ENCODE assay signal across 1 cellular context in the genomic region with DNA sequence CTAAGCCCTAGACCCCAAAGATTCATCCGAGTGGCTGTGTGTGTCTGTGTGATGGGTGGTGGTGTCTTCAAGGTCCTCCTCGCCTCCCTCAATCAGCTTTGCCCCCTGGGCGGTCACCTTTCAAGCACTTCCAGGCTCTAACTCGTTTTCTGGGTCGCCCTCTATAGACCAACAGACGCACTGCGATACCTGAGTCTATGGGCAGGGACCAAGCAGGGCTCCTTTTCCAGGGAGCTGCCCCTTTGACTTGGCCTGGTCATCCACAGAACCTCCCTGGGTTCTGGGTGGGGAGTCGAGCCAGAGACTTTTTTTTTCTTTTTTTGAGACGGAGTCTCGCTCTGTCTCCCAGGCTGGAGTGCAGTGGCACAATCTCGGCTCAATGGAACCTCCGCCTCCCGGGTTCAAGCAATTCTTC.
TF ChIP-seq lines count a peak whose summit lies in the region.

No MANE protein-coding gene starts in this region.

TF ChIP-seq in K562, 482 proteins besides CTCF, POLR2A, EP300 and RAD21 (continued from another document):
- TF ChIP-seq, protein P1, sequence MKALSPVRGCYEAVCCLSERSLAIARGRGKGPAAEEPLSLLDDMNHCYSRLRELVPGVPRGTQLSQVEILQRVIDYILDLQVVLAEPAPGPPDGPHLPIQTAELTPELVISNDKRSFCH (CRISPR knock-in tag; IDR thresholded peaks at IDR 0.05) = no peak
- TF ChIP-seq, protein P1 (tag; IDR thresholded peaks at IDR 0.05) = no peak
- TF ChIP-seq CXXC5 (CRISPR knock-in tag; IDR thresholded peaks at IDR 0.05) = no peak; the same call in 1 of the 2 replicates
- TF ChIP-seq TFAM (CRISPR knock-in tag; conservative IDR thresholded peaks at IDR 0.05) = no peak
- TF ChIP-seq ZNF707 (CRISPR knock-in tag; conservative IDR thresholded peaks at IDR 0.05) = no peak
- no peak for TF ChIP-seq VEZF1 (CRISPR knock-in tag; IDR thresholded peaks at IDR 0.05)
- TF ChIP-seq ZFX (CRISPR knock-in tag; IDR thresholded peaks at IDR 0.05) = no peak
- TF ChIP-seq KAT2B (IDR thresholded peaks at IDR 0.05; ENCODE audit: low read depth, low read length) = no peak
- no peak for TF ChIP-seq ELF4 (CRISPR knock-in tag; IDR thresholded peaks at IDR 0.05)
- TF ChIP-seq BCOR (IDR thresholded peaks at IDR 0.05) = no peak
- TF ChIP-seq SAFB2 (IDR thresholded peaks at IDR 0.05; ENCODE audit: borderline replicate concordance, low read depth, low read length, severe bottlenecking) = no peak
- 0 out of 2 replicates have a peak, but pooled peaks have one; percentile 35 for TF ChIP-seq MXI1 (IDR thresholded peaks at IDR 0.05; ENCODE audit: low read depth, low read length)
- TF ChIP-seq SUPT5H (IDR thresholded peaks at IDR 0.05) = no peak
- no peak for TF ChIP-seq PRPF4 (IDR thresholded peaks at IDR 0.05; ENCODE audit: insufficient read depth, low read depth, low read length, poor library complexity, severe bottlenecking)
- peak; percentile 60; the same call in 1 of the 2 replicates for TF ChIP-seq ZNF143 (CRISPR knock-in tag; IDR thresholded peaks at IDR 0.05)
- peak; percentile 88 for TF ChIP-seq SMC3 (conservative IDR thresholded peaks at IDR 0.05; ENCODE audit: insufficient read depth, low read depth, low read length)
- TF ChIP-seq BRD9 (IDR thresholded peaks at IDR 0.05; ENCODE audit: low read depth, partially characterized antibody) = no peak
- TF ChIP-seq POLR2G (IDR thresholded peaks at IDR 0.05; ENCODE audit: low read depth, low read length) = no peak
- no peak for TF ChIP-seq GTF2F1 (IDR thresholded peaks at IDR 0.05; ENCODE audit: low read depth, low read length)
- TF ChIP-seq SAP30 (IDR thresholded peaks at IDR 0.05; ENCODE audit: borderline replicate concordance, insufficient read depth, low read depth, low read length, poor library complexity, severe bottlenecking) = no peak
- TF ChIP-seq DPF2 (IDR thresholded peaks at IDR 0.05) = 0 out of 2 replicates have a peak, but pooled peaks have one; percentile 32
- TF ChIP-seq, protein P2, sequence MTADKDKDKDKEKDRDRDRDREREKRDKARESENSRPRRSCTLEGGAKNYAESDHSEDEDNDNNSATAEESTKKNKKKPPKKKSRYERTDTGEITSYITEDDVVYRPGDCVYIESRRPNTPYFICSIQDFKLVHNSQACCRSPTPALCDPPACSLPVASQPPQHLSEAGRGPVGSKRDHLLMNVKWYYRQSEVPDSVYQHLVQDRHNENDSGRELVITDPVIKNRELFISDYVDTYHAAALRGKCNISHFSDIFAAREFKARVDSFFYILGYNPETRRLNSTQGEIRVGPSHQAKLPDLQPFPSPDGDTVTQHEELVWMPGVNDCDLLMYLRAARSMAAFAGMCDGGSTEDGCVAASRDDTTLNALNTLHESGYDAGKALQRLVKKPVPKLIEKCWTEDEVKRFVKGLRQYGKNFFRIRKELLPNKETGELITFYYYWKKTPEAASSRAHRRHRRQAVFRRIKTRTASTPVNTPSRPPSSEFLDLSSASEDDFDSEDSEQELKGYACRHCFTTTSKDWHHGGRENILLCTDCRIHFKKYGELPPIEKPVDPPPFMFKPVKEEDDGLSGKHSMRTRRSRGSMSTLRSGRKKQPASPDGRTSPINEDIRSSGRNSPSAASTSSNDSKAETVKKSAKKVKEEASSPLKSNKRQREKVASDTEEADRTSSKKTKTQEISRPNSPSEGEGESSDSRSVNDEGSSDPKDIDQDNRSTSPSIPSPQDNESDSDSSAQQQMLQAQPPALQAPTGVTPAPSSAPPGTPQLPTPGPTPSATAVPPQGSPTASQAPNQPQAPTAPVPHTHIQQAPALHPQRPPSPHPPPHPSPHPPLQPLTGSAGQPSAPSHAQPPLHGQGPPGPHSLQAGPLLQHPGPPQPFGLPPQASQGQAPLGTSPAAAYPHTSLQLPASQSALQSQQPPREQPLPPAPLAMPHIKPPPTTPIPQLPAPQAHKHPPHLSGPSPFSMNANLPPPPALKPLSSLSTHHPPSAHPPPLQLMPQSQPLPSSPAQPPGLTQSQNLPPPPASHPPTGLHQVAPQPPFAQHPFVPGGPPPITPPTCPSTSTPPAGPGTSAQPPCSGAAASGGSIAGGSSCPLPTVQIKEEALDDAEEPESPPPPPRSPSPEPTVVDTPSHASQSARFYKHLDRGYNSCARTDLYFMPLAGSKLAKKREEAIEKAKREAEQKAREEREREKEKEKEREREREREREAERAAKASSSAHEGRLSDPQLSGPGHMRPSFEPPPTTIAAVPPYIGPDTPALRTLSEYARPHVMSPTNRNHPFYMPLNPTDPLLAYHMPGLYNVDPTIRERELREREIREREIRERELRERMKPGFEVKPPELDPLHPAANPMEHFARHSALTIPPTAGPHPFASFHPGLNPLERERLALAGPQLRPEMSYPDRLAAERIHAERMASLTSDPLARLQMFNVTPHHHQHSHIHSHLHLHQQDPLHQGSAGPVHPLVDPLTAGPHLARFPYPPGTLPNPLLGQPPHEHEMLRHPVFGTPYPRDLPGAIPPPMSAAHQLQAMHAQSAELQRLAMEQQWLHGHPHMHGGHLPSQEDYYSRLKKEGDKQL (CRISPR knock-in tag; IDR thresholded peaks at IDR 0.05; ENCODE audit: borderline replicate concordance) = no peak
- no peak for TF ChIP-seq XRCC4 (IDR thresholded peaks at IDR 0.05; ENCODE audit: extremely low read depth, insufficient read depth, insufficient read length)
- no peak for TF ChIP-seq PRMT5 (CRISPR knock-in tag; IDR thresholded peaks at IDR 0.05)
- no peak for TF ChIP-seq CBFA2T2 (conservative IDR thresholded peaks at IDR 0.05)
- TF ChIP-seq, protein P3, sequence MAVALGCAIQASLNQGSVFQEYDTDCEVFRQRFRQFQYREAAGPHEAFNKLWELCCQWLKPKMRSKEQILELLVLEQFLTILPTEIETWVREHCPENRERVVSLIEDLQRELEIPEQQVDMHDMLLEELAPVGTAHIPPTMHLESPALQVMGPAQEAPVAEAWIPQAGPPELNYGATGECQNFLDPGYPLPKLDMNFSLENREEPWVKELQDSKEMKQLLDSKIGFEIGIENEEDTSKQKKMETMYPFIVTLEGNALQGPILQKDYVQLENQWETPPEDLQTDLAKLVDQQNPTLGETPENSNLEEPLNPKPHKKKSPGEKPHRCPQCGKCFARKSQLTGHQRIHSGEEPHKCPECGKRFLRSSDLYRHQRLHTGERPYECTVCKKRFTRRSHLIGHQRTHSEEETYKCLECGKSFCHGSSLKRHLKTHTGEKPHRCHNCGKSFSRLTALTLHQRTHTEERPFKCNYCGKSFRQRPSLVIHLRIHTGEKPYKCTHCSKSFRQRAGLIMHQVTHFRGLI (CRISPR knock-in tag; IDR thresholded peaks at IDR 0.05) = no peak
- TF ChIP-seq ZNF239 (CRISPR knock-in tag; IDR thresholded peaks at IDR 0.05) = no peak
- no peak for TF ChIP-seq BCL6 (CRISPR knock-in tag; IDR thresholded peaks at IDR 0.05)
- no peak for TF ChIP-seq SRSF1 (IDR thresholded peaks at IDR 0.05; ENCODE audit: low read depth, low read length)
- no peak for TF ChIP-seq RFX5 (IDR thresholded peaks at IDR 0.05; ENCODE audit: low read depth, low read length)
- TF ChIP-seq ZNF695 (CRISPR knock-in tag; IDR thresholded peaks at IDR 0.05) = no peak
- peak; percentile 56 for TF ChIP-seq BHLHE40 (IDR thresholded peaks at IDR 0.05; ENCODE audit: low read length)
- TF ChIP-seq, protein P4, sequence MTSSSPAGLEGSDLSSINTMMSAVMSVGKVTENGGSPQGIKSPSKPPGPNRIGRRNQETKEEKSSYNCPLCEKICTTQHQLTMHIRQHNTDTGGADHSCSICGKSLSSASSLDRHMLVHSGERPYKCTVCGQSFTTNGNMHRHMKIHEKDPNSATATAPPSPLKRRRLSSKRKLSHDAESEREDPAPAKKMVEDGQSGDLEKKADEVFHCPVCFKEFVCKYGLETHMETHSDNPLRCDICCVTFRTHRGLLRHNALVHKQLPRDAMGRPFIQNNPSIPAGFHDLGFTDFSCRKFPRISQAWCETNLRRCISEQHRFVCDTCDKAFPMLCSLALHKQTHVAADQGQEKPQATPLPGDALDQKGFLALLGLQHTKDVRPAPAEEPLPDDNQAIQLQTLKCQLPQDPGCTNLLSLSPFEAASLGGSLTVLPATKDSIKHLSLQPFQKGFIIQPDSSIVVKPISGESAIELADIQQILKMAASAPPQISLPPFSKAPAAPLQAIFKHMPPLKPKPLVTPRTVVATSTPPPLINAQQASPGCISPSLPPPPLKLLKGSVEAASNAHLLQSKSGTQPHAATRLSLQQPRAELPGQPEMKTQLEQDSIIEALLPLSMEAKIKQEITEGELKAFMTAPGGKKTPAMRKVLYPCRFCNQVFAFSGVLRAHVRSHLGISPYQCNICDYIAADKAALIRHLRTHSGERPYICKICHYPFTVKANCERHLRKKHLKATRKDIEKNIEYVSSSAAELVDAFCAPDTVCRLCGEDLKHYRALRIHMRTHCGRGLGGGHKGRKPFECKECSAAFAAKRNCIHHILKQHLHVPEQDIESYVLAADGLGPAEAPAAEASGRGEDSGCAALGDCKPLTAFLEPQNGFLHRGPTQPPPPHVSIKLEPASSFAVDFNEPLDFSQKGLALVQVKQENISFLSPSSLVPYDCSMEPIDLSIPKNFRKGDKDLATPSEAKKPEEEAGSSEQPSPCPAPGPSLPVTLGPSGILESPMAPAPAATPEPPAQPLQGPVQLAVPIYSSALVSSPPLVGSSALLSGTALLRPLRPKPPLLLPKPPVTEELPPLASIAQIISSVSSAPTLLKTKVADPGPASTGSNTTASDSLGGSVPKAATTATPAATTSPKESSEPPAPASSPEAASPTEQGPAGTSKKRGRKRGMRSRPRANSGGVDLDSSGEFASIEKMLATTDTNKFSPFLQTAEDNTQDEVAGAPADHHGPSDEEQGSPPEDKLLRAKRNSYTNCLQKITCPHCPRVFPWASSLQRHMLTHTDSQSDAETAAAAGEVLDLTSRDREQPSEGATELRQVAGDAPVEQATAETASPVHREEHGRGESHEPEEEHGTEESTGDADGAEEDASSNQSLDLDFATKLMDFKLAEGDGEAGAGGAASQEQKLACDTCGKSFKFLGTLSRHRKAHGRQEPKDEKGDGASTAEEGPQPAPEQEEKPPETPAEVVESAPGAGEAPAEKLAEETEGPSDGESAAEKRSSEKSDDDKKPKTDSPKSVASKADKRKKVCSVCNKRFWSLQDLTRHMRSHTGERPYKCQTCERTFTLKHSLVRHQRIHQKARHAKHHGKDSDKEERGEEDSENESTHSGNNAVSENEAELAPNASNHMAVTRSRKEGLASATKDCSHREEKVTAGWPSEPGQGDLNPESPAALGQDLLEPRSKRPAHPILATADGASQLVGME (CRISPR knock-in tag; IDR thresholded peaks at IDR 0.05) = no peak
- TF ChIP-seq ZBTB8A (IDR thresholded peaks at IDR 0.05; ENCODE audit: partially characterized antibody) = no peak
- peak; percentile 75 for TF ChIP-seq JUND (IDR thresholded peaks at IDR 0.05; ENCODE audit: borderline replicate concordance, low read depth, low read length)
- no peak for TF ChIP-seq JUND (tag; IDR thresholded peaks at IDR 0.05; ENCODE audit: borderline replicate concordance, low read depth, low read length)
- no peak for TF ChIP-seq TAF1 (IDR thresholded peaks at IDR 0.05; ENCODE audit: control insufficient read depth, extremely low read depth, insufficient read depth, low read length, severe bottlenecking)
- no peak for TF ChIP-seq NR4A1 (CRISPR knock-in tag; IDR thresholded peaks at IDR 0.05)
- TF ChIP-seq NR4A1 (tag; IDR thresholded peaks at IDR 0.05) = no peak
- TF ChIP-seq, protein P5, sequence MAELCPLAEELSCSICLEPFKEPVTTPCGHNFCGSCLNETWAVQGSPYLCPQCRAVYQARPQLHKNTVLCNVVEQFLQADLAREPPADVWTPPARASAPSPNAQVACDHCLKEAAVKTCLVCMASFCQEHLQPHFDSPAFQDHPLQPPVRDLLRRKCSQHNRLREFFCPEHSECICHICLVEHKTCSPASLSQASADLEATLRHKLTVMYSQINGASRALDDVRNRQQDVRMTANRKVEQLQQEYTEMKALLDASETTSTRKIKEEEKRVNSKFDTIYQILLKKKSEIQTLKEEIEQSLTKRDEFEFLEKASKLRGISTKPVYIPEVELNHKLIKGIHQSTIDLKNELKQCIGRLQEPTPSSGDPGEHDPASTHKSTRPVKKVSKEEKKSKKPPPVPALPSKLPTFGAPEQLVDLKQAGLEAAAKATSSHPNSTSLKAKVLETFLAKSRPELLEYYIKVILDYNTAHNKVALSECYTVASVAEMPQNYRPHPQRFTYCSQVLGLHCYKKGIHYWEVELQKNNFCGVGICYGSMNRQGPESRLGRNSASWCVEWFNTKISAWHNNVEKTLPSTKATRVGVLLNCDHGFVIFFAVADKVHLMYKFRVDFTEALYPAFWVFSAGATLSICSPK (IDR thresholded peaks at IDR 0.05; ENCODE audit: borderline replicate concordance) = no peak
- TF ChIP-seq MAZ (CRISPR knock-in tag; conservative IDR thresholded peaks at IDR 0.05 in 1 of 2, IDR thresholded peaks at IDR 0.05 in 1 of 2) = peak in 1 of 2 experiments; percentile 89; a peak in 2 of 4 replicates
